In the genomic region with DNA sequence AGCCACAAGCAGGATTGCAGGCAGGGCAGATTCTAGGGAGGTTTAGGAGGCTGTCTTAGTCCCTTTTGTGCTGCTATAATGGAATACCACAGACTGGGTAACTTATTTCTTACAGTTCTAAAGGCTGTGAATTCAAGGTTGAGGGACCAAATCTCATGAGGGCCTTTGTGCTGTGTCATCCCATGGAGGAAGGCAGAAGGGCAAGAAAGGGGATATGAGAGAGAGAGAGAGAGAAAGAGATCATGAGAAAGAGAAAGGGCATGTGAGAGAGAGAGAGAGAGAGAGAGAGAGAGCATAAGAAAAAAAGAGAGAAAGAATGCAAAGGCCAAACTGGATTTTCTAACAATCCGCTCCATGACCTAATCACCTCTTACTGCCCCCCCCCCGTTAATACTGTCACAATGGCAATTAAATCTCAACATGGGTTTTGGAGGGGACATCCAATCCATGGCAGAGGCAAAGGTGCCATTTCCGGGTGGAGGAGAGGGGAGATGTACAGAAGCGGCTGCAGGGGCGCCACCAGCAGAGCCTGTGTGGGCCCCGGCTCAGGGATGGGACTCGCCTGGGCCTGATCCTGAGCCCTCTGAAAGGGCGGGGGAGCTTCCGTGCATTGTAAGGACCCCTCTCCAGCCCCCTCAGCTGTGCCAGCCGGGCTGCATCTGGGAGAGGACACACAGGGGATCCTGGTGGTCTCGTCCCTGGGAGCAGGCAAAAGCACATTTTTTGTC, we compare ENCODE assay signal across 32 cellular contexts. TPM values are rescaled to one million over a fixed set of nuclear protein-coding genes. Genes with fewer than 3 reads are reported as not detected.
DNase-seq lines count a peak whose midpoint lies in the region; ATAC-seq and TF ChIP-seq lines count a peak whose summit lies in the region.
"Had no signal": no experiment of that assay in that cellular context is flagged by ENCODE, and none has a peak within 500 bp of the region (broad histone marks: within the 10 kb centered on the region; RNA-seq: fewer than 3 reads in every experiment).

No MANE protein-coding gene starts in this region.

- no peak overlapping the region for H3K27ac ChIP-seq in endodermal cell (ENCODE audit: low read depth, low read length)
- H3K27ac ChIP-seq: cardiac muscle cell, epithelial cell of prostate, hepatocyte, HL-60, ovary, tibial artery had no signal

- H3K4me3 ChIP-seq in H7 (ENCODE audit: insufficient read depth, low read depth, low read length) (no peak overlapping the region), endodermal cell (ENCODE audit: low read length) (no peak overlapping the region)
- H3K4me3 ChIP-seq: cardiac muscle cell, hepatocyte, lung, mucosa of descending colon, ovary, skin epidermis, tibial artery had no signal

- H3K9me3 Mint-ChIP-seq in endodermal cell (no peaks in the 10 kb centered on the region), progenitor cell of endocrine pancreas (ENCODE audit: low read depth) (no peaks in the 10 kb centered on the region)
- no peaks in the 10 kb centered on the region for H3K9me3 Mint-ChIP-seq in stimulated activated memory B cell treated with anti-CD40 and anti-IgM and Interleukin-4, amounts not matched to agents 10 μg/mL and 1 μg/mL and 100 μg/mL, for 72 hours
- H3K9me3 Mint-ChIP-seq: CD14-positive monocyte; nephron; T-helper 2 cell treated with Interferon-gamma antibody and Interleukin-4, amounts not matched to agents 5 μg/mL and 100 μg/mL, for 36 hours had no signal

- H3K4me1 Mint-ChIP-seq in endodermal cell: peaks cover 48% of the 10 kb centered on the region
- no peaks in the 10 kb centered on the region for H3K4me1 Mint-ChIP-seq in stimulated activated memory B cell treated with anti-CD40 and anti-IgM and Interleukin-4, amounts not matched to agents 10 μg/mL and 1 μg/mL and 100 μg/mL, for 72 hours
- H3K4me1 Mint-ChIP-seq in progenitor cell of endocrine pancreas (ENCODE audit: low read depth): peaks cover 2% of the 10 kb centered on the region

- H3K9ac ChIP-seq in endodermal cell (ENCODE audit: extremely low read depth, low read length, poor library complexity, severe bottlenecking): no peak overlapping the region

- ATAC-seq in stimulated activated memory B cell treated with anti-CD40 and anti-IgM and Interleukin-4, amounts not matched to agents 10 μg/mL and 1 μg/mL and 100 μg/mL, for 72 hours: no peak
- ATAC-seq: left cardiac atrium, mucosa of descending colon had no signal

- H3K36me3 Mint-ChIP-seq in endodermal cell (ENCODE audit: low read depth) (no peaks in the 10 kb centered on the region), progenitor cell of endocrine pancreas (ENCODE audit: insufficient read depth) (no peaks in the 10 kb centered on the region)
- H3K36me3 Mint-ChIP-seq in stimulated activated memory B cell treated with anti-CD40 and anti-IgM and Interleukin-4, amounts not matched to agents 10 μg/mL and 1 μg/mL and 100 μg/mL, for 72 hours: no peaks in the 10 kb centered on the region
- H3K36me3 Mint-ChIP-seq: activated naive CD8-positive, alpha-beta T cell; CD14-positive monocyte had no signal

- peaks cover 18% of the 10 kb centered on the region for H3K4me1 ChIP-seq in endodermal cell (ENCODE audit: control insufficient read depth, insufficient read depth, low read length)
- H3K4me1 ChIP-seq: tibial artery had no signal

- TF ChIP-seq CTCF in endodermal cell (conservative IDR thresholded peaks at IDR 0.05) (no peak), progenitor cell of endocrine pancreas (IDR thresholded peaks at IDR 0.05; ENCODE audit: unreplicated experiment) (no peak)

- H3K27me3 Mint-ChIP-seq in endodermal cell (ENCODE audit: insufficient read depth): peaks cover 24% of the 10 kb centered on the region
- no peaks in the 10 kb centered on the region for H3K27me3 Mint-ChIP-seq in stimulated activated memory B cell treated with anti-CD40 and anti-IgM and Interleukin-4, amounts not matched to agents 10 μg/mL and 1 μg/mL and 100 μg/mL, for 72 hours
- H3K27me3 Mint-ChIP-seq in progenitor cell of endocrine pancreas: peaks cover 12% of the 10 kb centered on the region
- H3K27me3 Mint-ChIP-seq: activated naive CD8-positive, alpha-beta T cell had no signal

- H3K9me3 ChIP-seq in endodermal cell (ENCODE audit: control insufficient read depth, low read length): no peaks in the 10 kb centered on the region
- H3K9me3 ChIP-seq: mucosa of descending colon, ovary, tibial artery had no signal

- WGBS in endodermal cell (ENCODE audit: insufficient coverage in 1 of 2, insufficient read length in 1 of 2), 2 experiments: 80 to 89% methylated on average over 5 to 9 of the region's 11 CpGs

- H3K27me3 ChIP-seq in H7 (ENCODE audit: control insufficient read depth, insufficient read depth, low read length): no peaks in the 10 kb centered on the region
- peaks cover 9% of the 10 kb centered on the region for H3K27me3 ChIP-seq in endodermal cell (ENCODE audit: control insufficient read depth, insufficient read depth, low read length, poor library complexity, severe bottlenecking)
- H3K27me3 ChIP-seq: cardiac muscle cell, hepatocyte, ovary, tibial artery had no signal

- no peaks in the 10 kb centered on the region for H3K36me3 ChIP-seq in H7 (replicated peaks; ENCODE audit: control insufficient read depth, insufficient read depth, low read length)
- H3K36me3 ChIP-seq in endodermal cell (ENCODE audit: control insufficient read depth, insufficient read depth, low read length): no peaks in the 10 kb centered on the region
- H3K36me3 ChIP-seq: cardiac muscle cell, ovary, tibial artery had no signal

- H3K27ac Mint-ChIP-seq in endodermal cell (peak overlapping the region; percentile 67), progenitor cell of endocrine pancreas (no peak overlapping the region)
- H3K27ac Mint-ChIP-seq in stimulated activated memory B cell treated with anti-CD40 and anti-IgM and Interleukin-4, amounts not matched to agents 10 μg/mL and 1 μg/mL and 100 μg/mL, for 72 hours: peak overlapping the region; percentile 11
- H3K27ac Mint-ChIP-seq: activated naive CD8-positive, alpha-beta T cell; nephron; T-helper 2 cell treated with Interferon-gamma antibody and Interleukin-4, amounts not matched to agents 5 μg/mL and 100 μg/mL, for 36 hours had no signal

- peak; percentile 57 for DNase-seq in H7
- peak; percentile 33 for DNase-seq in MV-4-11 (lab: John Stamatoyannopoulos, UW)
- no peak for DNase-seq in endodermal cell
- DNase-seq in progenitor cell of endocrine pancreas (ENCODE audit: low spot score, unreplicated experiment): no peak
- DNase-seq in GM19240 (ENCODE audit: insufficient read length, low spot score): no peak
- no peak for DNase-seq in KG1 (lab: John Stamatoyannopoulos, UW)
- DNase-seq: activated CD4-positive, alpha-beta T cell treated with anti-CD3 and anti-CD28 coated beads for 48 hours; activated effector memory CD4-positive, alpha-beta T cell treated with Interleukin-2 at 50 U/mL for 16 hours; anterior cingulate cortex; Calu3; DND-41; effector CD8-positive, alpha-beta T cell; left cardiac atrium; MM.1S; mucosa of descending colon; NCI-H1436; NCI-H345; NCI-H69; ovary; SIG-M5; tibial artery had no signal

- H3K4me3 Mint-ChIP-seq in endodermal cell (no peak overlapping the region), progenitor cell of endocrine pancreas (ENCODE audit: low read depth) (no peak overlapping the region)
- H3K4me3 Mint-ChIP-seq in stimulated activated memory B cell treated with anti-CD40 and anti-IgM and Interleukin-4, amounts not matched to agents 10 μg/mL and 1 μg/mL and 100 μg/mL, for 72 hours: no peak overlapping the region
- H3K4me3 Mint-ChIP-seq: activated naive CD8-positive, alpha-beta T cell; nephron; T-helper 2 cell treated with Interferon-gamma antibody and Interleukin-4, amounts not matched to agents 5 μg/mL and 100 μg/mL, for 36 hours had no signal

RNA-seq across cellular contexts. Expression of a gene that starts 20.5 kb away (rescaled TPM):
- total RNA-seq in H7 (2014; rRNA removed; shearing (Covaris generic)): 41.1 and 58.9 TPM in 2 replicates
- total RNA-seq in endodermal cell: 10 to 100 TPM; 44.8 to 49.0 TPM
- polyA plus RNA-seq in endodermal cell (2013, experiment 1 of 2): 46.4 TPM
- polyA plus RNA-seq in endodermal cell (2013, experiment 2 of 2): 45.7 TPM
- total RNA-seq in progenitor cell of endocrine pancreas: 40.8 and 43.1 TPM in 2 replicates

RNA-seq across cellular contexts. Expression of a gene that starts 20.8 kb away (rescaled TPM):
- total RNA-seq in H7 (2014; rRNA removed; shearing (Covaris generic)): 29.7 and 31.9 TPM in 2 replicates
- total RNA-seq in endodermal cell: 10 to 100 TPM; 24.5 TPM
- 29.2 TPM for polyA plus RNA-seq in endodermal cell (2013, experiment 1 of 2)
- 24.8 TPM for polyA plus RNA-seq in endodermal cell (2013, experiment 2 of 2)
- 21.0 and 24.9 TPM in 2 replicates for total RNA-seq in progenitor cell of endocrine pancreas

RNA-seq across cellular contexts. Expression of a gene that starts 58.5 kb away (rescaled TPM):
- total RNA-seq in H7 (2014; rRNA removed; shearing (Covaris generic)): 7.7 and 8.2 TPM in 2 replicates
- total RNA-seq in endodermal cell (1 to 10 TPM; 4.4 to 4.8 TPM), progenitor cell of endocrine pancreas (11.7 and 11.8 TPM in 2 replicates)
- polyA plus RNA-seq in endodermal cell (2013, experiment 1 of 2): 16.8 TPM
- 14.2 TPM for polyA plus RNA-seq in endodermal cell (2013, experiment 2 of 2)

Comparison
In these comparisons a context has a peak if more than half of its experiments do, and no peak if none do; other contexts are left out.
1. DNase-seq: peak in H7 (single experiment) and MV-4-11 (single experiment); none in endodermal cell (single experiment), progenitor cell of endocrine pancreas (single experiment), GM19240 (single experiment) and KG1 (single experiment).